8 cellular contexts compared by ENCODE assay signal in the genomic region with DNA sequence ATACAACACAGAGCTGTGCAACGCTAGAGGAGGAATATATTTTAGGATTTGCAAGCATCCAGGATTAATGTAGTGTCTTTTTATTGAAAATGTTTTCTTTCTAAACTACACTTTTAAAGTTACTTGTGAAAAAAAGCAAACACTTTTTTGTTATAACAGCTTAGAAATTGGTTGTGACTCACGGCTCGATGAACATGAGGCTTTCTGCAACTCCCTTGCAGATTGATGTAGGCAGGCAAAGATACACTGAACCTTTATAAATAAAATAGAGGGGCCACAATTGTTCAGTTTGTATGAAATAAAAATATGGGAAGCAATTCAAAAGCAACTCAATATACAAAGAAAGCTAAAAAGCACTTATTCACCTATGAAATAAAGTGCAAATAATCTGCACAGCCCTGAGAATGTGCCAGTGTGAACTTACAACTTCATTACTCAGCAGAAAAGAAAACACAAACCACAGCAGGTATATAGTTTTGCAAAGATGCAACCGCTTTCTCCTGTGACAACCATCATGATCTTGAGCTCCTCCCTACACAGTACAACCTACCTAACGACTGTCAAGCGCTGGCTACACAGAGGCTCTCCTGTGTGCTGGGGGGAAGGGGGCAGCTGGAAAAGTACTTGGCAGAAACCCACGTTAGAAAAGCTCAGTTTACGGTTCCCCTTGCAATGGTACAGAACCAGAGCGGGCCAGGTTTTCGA. TPM values are rescaled to one million over a fixed set of nuclear protein-coding genes. Genes with fewer than 3 reads are reported as not detected.
DNase-seq lines count a peak whose midpoint lies in the region; ATAC-seq and TF ChIP-seq lines count a peak whose summit lies in the region.

No MANE protein-coding gene starts in this region.

- peak overlapping the region; percentile 39 for H3K4me2 ChIP-seq in mesendoderm (ENCODE audit: low read length)

- H2AK5ac ChIP-seq in mesendoderm (ENCODE audit: low read length) = no peak overlapping the region

- peaks cover 6% of the 10 kb centered on the region for H3K79me1 ChIP-seq in mesendoderm (ENCODE audit: low read length)

- peak overlapping the region; percentile 90 for H3K9ac ChIP-seq in mesendoderm (ENCODE audit: low read length)

- H3K27ac ChIP-seq in cardiac muscle cell (peak overlapping the region; percentile 98), coronary artery (peak overlapping the region; percentile 90 to 98), mesendoderm (ENCODE audit: low read depth, low read length) (peak overlapping the region; percentile 45), aorta (ENCODE audit: low read depth in 1 of 2, low read length in 2 of 2) (peak overlapping the region in 1 of 2 donors; percentile 98)

- H3K4me1 ChIP-seq in cardiac muscle cell (ENCODE audit: low read depth) = peaks cover 6% of the 10 kb centered on the region
- H3K4me1 ChIP-seq in mesendoderm (ENCODE audit: control insufficient read depth, low read depth, low read length) = peaks cover 2% of the 10 kb centered on the region
- H3K4me1 ChIP-seq in aorta (ENCODE audit: control insufficient read depth in 1 of 2, insufficient read depth in 2 of 2, low read length in 2 of 2) = no peaks in the 10 kb centered on the region

- no peaks in the 10 kb centered on the region for H3K9me3 ChIP-seq in cardiac muscle cell (ENCODE audit: low read depth)
- H3K9me3 ChIP-seq in aorta (ENCODE audit: control insufficient read depth, low read length) = no peaks in the 10 kb centered on the region

- H4K8ac ChIP-seq in mesendoderm (ENCODE audit: low read depth, low read length) = peak overlapping the region; percentile 43

- DNase-seq in cardiac muscle cell (ENCODE audit: low read depth in 1 of 2, low spot score in 1 of 2) (peak in 1 of 2 donors; percentile 28), Right ventricle myocardium inferior (ENCODE audit: missing footprints) (no peak), NCI-H345 treated with DMSO at 0.1 percent for 48 hours (lab: John Stamatoyannopoulos, UW; ENCODE audit: unreplicated experiment) (peak; percentile 23), coronary artery (ENCODE audit: low spot score) (no peak), mesendoderm (peak; percentile 50), aorta (no peak), T1000 (lab: John Stamatoyannopoulos, UW) (no peak)

- H3K27me3 ChIP-seq in cardiac muscle cell = no peaks in the 10 kb centered on the region
- H3K27me3 ChIP-seq in mesendoderm (ENCODE audit: insufficient read depth, low read length, poor library complexity) = no peaks in the 10 kb centered on the region
- no peaks in the 10 kb centered on the region for H3K27me3 ChIP-seq in aorta (ENCODE audit: control insufficient read depth in 1 of 2, insufficient read depth in 2 of 2, low read length in 1 of 2)

- H3K36me3 ChIP-seq in cardiac muscle cell = peaks cover 33% of the 10 kb centered on the region
- peaks cover 5% of the 10 kb centered on the region for H3K36me3 ChIP-seq in mesendoderm (ENCODE audit: control insufficient read depth, insufficient read depth, low read length)
- peaks cover 2 to 3% of the 10 kb centered on the region in 2 donors for H3K36me3 ChIP-seq in aorta (ENCODE audit: control insufficient read depth in 1 of 2, insufficient read depth in 2 of 2, low read length in 1 of 2)

- no CpG with 5 or more reads among the region's 10 CpGs for WGBS in mesendoderm (ENCODE audit: extremely low coverage, insufficient coverage, low lambda C conversion rate)
- WGBS in aorta, 2 donors = 8 to 11% methylated on average over 10 of the region's 10 CpGs

- no peak overlapping the region for H3K4ac ChIP-seq in mesendoderm (ENCODE audit: low read depth, low read length)

- H3K4me3 ChIP-seq in cardiac muscle cell = peak overlapping the region; percentile 91
- H3K4me3 ChIP-seq in coronary artery = peak overlapping the region; percentile 85
- H3K4me3 ChIP-seq in mesendoderm (ENCODE audit: low read length) = peak overlapping the region; percentile 73
- peak overlapping the region; percentile 47 to 74 for H3K4me3 ChIP-seq in aorta (ENCODE audit: low read length in 2 of 2)

- ATAC-seq in Right ventricle myocardium inferior (no peak), aorta (ENCODE audit: low FRiP score) (no peak), HG03521 (IDR thresholded peaks at IDR 0.05; ENCODE audit: unreplicated experiment) (no peak)

- H3K18ac ChIP-seq in mesendoderm (ENCODE audit: low read length) = no peak overlapping the region

- no peak overlapping the region for H2BK15ac ChIP-seq in mesendoderm (replicated peaks; ENCODE audit: low read depth)

- intact Hi-C loops in Right ventricle myocardium inferior (cut with DNase I) = loop anchor here (5.0 kb wide), 1 partner anchor 124 kb away; a partner anchor contains a TSS
- intact Hi-C loops in aorta (cut with DNase I) = no loop called here

- H2BK5ac ChIP-seq in mesendoderm (ENCODE audit: low read length) = no peak overlapping the region

- H3K56ac ChIP-seq in mesendoderm (ENCODE audit: low read length) = peak overlapping the region; percentile 98

- no peak overlapping the region for H2BK120ac ChIP-seq in mesendoderm (ENCODE audit: low read depth, low read length)

- TF ChIP-seq CTCF in cardiac muscle cell (IDR thresholded peaks at IDR 0.05; ENCODE audit: low read depth, low read length) (no peak), coronary artery (IDR thresholded peaks at IDR 0.05) (no peak)

- H3K23ac ChIP-seq in mesendoderm (ENCODE audit: low read length) = peak overlapping the region; percentile 86

- H4K5ac ChIP-seq in mesendoderm (ENCODE audit: low read length) = no peak overlapping the region

- peaks cover 38% of the 10 kb centered on the region for H3K79me2 ChIP-seq in mesendoderm (ENCODE audit: control insufficient read depth, insufficient read depth, low read length)

RNA-seq across cellular contexts. Expression of a gene that starts 0.9 kb away (rescaled TPM):
- total RNA-seq in cardiac muscle cell = 94.5 and 158 TPM in 2 replicates
- 91.0 and 105 TPM in 2 replicates for polyA plus RNA-seq in cardiac muscle cell
- 23.5 TPM for total RNA-seq in Right ventricle myocardium inferior
- polyA plus RNA-seq in mesendoderm (2013, experiment 1 of 2) = 103 TPM
- polyA plus RNA-seq in mesendoderm (2013, experiment 2 of 2) = 102 TPM
- 10 to 100 TPM; 69.5 to 98.5 TPM for total RNA-seq in aorta
- polyA plus RNA-seq in aorta = 100 to 1,000 TPM in 1 of 2 donors, 10 to 100 TPM in 1; 28.4 to 346 TPM

RNA-seq across cellular contexts. Expression of a gene that starts 6.3 kb away (rescaled TPM):
- total RNA-seq in cardiac muscle cell (128 and 136 TPM in 2 replicates), Right ventricle myocardium inferior (144 TPM), aorta (10 to 100 TPM; 58.0 to 60.7 TPM)
- polyA plus RNA-seq in cardiac muscle cell (160 and 164 TPM in 2 replicates), aorta (10 to 100 TPM; 32.2 to 53.0 TPM)
- polyA plus RNA-seq in mesendoderm (2013, experiment 1 of 2) = 61.5 TPM
- 60.6 TPM for polyA plus RNA-seq in mesendoderm (2013, experiment 2 of 2)

RNA-seq across cellular contexts. Expression of a gene that starts 47.4 kb away (rescaled TPM):
- total RNA-seq in cardiac muscle cell (6.6 and 14.8 TPM in 2 replicates), Right ventricle myocardium inferior (15.4 TPM), aorta (10 to 100 TPM in 1 of 2 donors, 1 to 10 TPM in 1; 3.3 to 35.2 TPM)
- polyA plus RNA-seq in cardiac muscle cell (12.0 and 17.0 TPM in 2 replicates), aorta (10 to 100 TPM in 1 of 2 donors, 1 to 10 TPM in 1; 5.4 to 76.5 TPM)
- 0.20 TPM for polyA plus RNA-seq in mesendoderm (2013, experiment 1 of 2)
- 0.14 TPM for polyA plus RNA-seq in mesendoderm (2013, experiment 2 of 2)

RNA-seq across cellular contexts. Expression of a gene that starts 48.0 kb away (rescaled TPM):
- total RNA-seq in cardiac muscle cell (2.0 and 3.7 TPM in 2 replicates), Right ventricle myocardium inferior (not detected), aorta (not detected)
- polyA plus RNA-seq in cardiac muscle cell (0.76 and 4.0 TPM in 2 replicates), aorta (not detected)
- polyA plus RNA-seq in mesendoderm (2013, experiment 1 of 2) = 0.87 TPM
- polyA plus RNA-seq in mesendoderm (2013, experiment 2 of 2) = 0.88 TPM

RNA-seq across cellular contexts. Expression of a gene that starts 51.8 kb away (rescaled TPM):
- total RNA-seq in cardiac muscle cell (0.42 TPM in 1 of 2 replicates, not detected in the other), Right ventricle myocardium inferior (91.7 TPM), aorta (1,000 to 10,000 TPM in 1 of 2 donors, 100 to 1,000 TPM in 1; 559 to 1,337 TPM)
- polyA plus RNA-seq in cardiac muscle cell (1.8 TPM in 1 of 2 replicates, not detected in the other), aorta (1 to 10 TPM in 1 of 2 donors, not detected in 1; 8.0 TPM)
- polyA plus RNA-seq in mesendoderm (2013, experiment 1 of 2) = 4.4 TPM
- polyA plus RNA-seq in mesendoderm (2013, experiment 2 of 2) = 3.1 TPM

Comparison
In these comparisons a context has a peak if more than half of its experiments do, and no peak if none do; other contexts are left out.
1. DNase-seq: peak in NCI-H345 treated with DMSO at 0.1 percent for 48 hours (single experiment) and mesendoderm (single experiment); none in Right ventricle myocardium inferior (single experiment), coronary artery (single experiment), aorta (0 of 2) and T1000 (single experiment).
2. Peak in every context shown above with its lines, with median percentiles within 50 percentile points of each other: H3K4me3 ChIP-seq.